Comparison of ENCODE assay signal across 28 cellular contexts in the genomic region with DNA sequence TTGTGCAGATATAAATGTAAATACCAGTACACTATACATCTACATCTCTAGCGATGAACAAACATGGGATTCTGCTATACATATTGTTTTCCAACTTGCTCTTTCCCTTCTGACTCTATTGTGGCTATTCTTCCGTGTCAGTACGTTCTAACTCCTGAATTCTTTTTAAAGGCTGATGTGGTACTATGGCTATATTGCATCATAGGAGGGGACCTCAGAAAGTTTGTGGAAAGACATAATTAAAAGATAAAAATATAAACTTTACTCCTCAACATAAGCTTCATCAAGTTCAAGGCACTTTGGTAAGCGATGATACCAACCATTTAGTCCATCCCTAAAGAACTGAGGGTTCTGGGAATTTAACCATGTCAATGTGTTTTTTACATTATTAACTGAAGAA.
"Had no signal": no experiment of that assay in that cellular context is flagged by ENCODE, and none has a peak within 500 bp of the region (broad histone marks: within the 10 kb centered on the region; RNA-seq: fewer than 3 reads in every experiment).

No MANE protein-coding gene starts in this region.

- H3K4me3 ChIP-seq: adrenal gland, SJCRH30 had no signal

- H3K36me3 ChIP-seq: adrenal gland had no signal

- H3K4me3 Mint-ChIP-seq: activated CD4-positive, alpha-beta memory T cell treated with anti-CD3 and anti-CD28 coated beads, Interleukin-2, amount 10 ng/mL, durations not matched to agents 7 days and 5 days; activated CD4-positive, alpha-beta T cell treated with anti-CD3 and anti-CD28 coated beads for 36 hours; activated naive CD4-positive, alpha-beta T cell treated with anti-CD3 and anti-CD28 coated beads, Interleukin-2, amount 10 ng/mL, durations not matched to agents 7 days and 5 days; activated naive CD8-positive, alpha-beta T cell treated with anti-CD3 and anti-CD28 coated beads for 36 hours had no signal

- H3K36me3 Mint-ChIP-seq: activated naive CD4-positive, alpha-beta T cell treated with anti-CD3 and anti-CD28 coated beads, Interleukin-2, amount 10 ng/mL, durations not matched to agents 7 days and 5 days; activated naive CD8-positive, alpha-beta T cell treated with anti-CD3 and anti-CD28 coated beads for 36 hours had no signal

- H3K27ac Mint-ChIP-seq: activated CD4-positive, alpha-beta memory T cell treated with anti-CD3 and anti-CD28 coated beads, Interleukin-2, amount 10 ng/mL, durations not matched to agents 7 days and 5 days; activated CD4-positive, alpha-beta T cell treated with anti-CD3 and anti-CD28 coated beads for 36 hours; activated naive CD4-positive, alpha-beta T cell treated with anti-CD3 and anti-CD28 coated beads, Interleukin-2, amount 10 ng/mL, durations not matched to agents 7 days and 5 days; activated naive CD8-positive, alpha-beta T cell treated with anti-CD3 and anti-CD28 coated beads for 36 hours; activated T-helper 2 cell treated with anti-CD3 and anti-CD28 coated beads, Interferon-gamma antibody, Interleukin-2, Interleukin-4, amounts not matched to agents 10 μg/mL and 5 μg/mL and 100 μg/mL, durations not matched to agents 14 hours and 24 hours and 36 hours had no signal

- H3K4me1 Mint-ChIP-seq: activated CD4-positive, alpha-beta memory T cell treated with anti-CD3 and anti-CD28 coated beads, Interleukin-2, amount 10 ng/mL, durations not matched to agents 7 days and 5 days; activated CD4-positive, alpha-beta T cell treated with anti-CD3 and anti-CD28 coated beads for 36 hours; activated naive CD4-positive, alpha-beta T cell treated with anti-CD3 and anti-CD28 coated beads, Interleukin-2, amount 10 ng/mL, durations not matched to agents 7 days and 5 days; activated naive CD8-positive, alpha-beta T cell treated with anti-CD3 and anti-CD28 coated beads for 36 hours had no signal

- H3K27ac ChIP-seq: SJCRH30, VCaP had no signal

- ATAC-seq: activated CD4-positive, alpha-beta T cell treated with anti-CD3 and anti-CD28 coated beads for 36 hours; Panc1 had no signal

- H3K27me3 ChIP-seq: adrenal gland, SJCRH30 had no signal

- H3K9me3 ChIP-seq: adrenal gland, SJCRH30, SK-N-SH had no signal

- DNase-seq: activated CD4-positive, alpha-beta memory T cell treated with anti-CD3 and anti-CD28 coated beads, Interleukin-2, amount 10 ng/mL, durations not matched to agents 7 days and 5 days; activated CD4-positive, alpha-beta T cell treated with anti-CD3 and anti-CD28 coated beads for 36 hours; activated CD4-positive, alpha-beta T cell treated with anti-CD3 and anti-CD28 coated beads, Interleukin-2, amount 50 U/mL, for 1 hour; activated gamma-delta T cell treated with Interleukin-2 at 50 U/mL for 16 hours; activated naive CD4-positive, alpha-beta T cell treated with anti-CD3 and anti-CD28 coated beads, Interleukin-2, amount 10 ng/mL, durations not matched to agents 7 days and 5 days; activated naive CD8-positive, alpha-beta T cell treated with anti-CD3 and anti-CD28 coated beads for 36 hours; activated T-cell treated with anti-CD3 and anti-CD28 coated beads for 4 hours; activated T-cell treated with anti-CD3 and anti-CD28 coated beads, Interleukin-2, amount 50 U/mL, for 48 hours; adrenal gland; anterior cingulate cortex; central memory CD4-positive, alpha-beta T cell; NCI-H1092 treated with DMSO at 0.1 percent for 48 hours; NCI-H1417 treated with DMSO at 0.1 percent for 48 hours; NCI-H1694; NCI-H2029; NCI-H2107; NCI-H2171 treated with DMSO at 0.1 percent for 48 hours; NCI-H226; NCI-H526; NCI-H82; Right ventricle myocardium superior; RPMI8226; SJCRH30; SK-N-SH; T-helper 1 cell had no signal

- H3K4me1 ChIP-seq: SJCRH30 had no signal

- H3K9me3 Mint-ChIP-seq: activated CD4-positive, alpha-beta memory T cell treated with anti-CD3 and anti-CD28 coated beads, Interleukin-2, amount 10 ng/mL, durations not matched to agents 7 days and 5 days; activated naive CD4-positive, alpha-beta T cell treated with anti-CD3 and anti-CD28 coated beads, Interleukin-2, amount 10 ng/mL, durations not matched to agents 7 days and 5 days; activated naive CD8-positive, alpha-beta T cell treated with anti-CD3 and anti-CD28 coated beads for 36 hours; activated T-helper 2 cell treated with anti-CD3 and anti-CD28 coated beads, Interferon-gamma antibody, Interleukin-2, Interleukin-4, amounts not matched to agents 10 μg/mL and 5 μg/mL and 100 μg/mL, durations not matched to agents 14 hours and 24 hours and 36 hours had no signal

- H3K9ac ChIP-seq: SK-N-SH had no signal

- H3K27me3 Mint-ChIP-seq: activated naive CD8-positive, alpha-beta T cell treated with anti-CD3 and anti-CD28 coated beads for 36 hours had no signal
